In the genomic region with DNA sequence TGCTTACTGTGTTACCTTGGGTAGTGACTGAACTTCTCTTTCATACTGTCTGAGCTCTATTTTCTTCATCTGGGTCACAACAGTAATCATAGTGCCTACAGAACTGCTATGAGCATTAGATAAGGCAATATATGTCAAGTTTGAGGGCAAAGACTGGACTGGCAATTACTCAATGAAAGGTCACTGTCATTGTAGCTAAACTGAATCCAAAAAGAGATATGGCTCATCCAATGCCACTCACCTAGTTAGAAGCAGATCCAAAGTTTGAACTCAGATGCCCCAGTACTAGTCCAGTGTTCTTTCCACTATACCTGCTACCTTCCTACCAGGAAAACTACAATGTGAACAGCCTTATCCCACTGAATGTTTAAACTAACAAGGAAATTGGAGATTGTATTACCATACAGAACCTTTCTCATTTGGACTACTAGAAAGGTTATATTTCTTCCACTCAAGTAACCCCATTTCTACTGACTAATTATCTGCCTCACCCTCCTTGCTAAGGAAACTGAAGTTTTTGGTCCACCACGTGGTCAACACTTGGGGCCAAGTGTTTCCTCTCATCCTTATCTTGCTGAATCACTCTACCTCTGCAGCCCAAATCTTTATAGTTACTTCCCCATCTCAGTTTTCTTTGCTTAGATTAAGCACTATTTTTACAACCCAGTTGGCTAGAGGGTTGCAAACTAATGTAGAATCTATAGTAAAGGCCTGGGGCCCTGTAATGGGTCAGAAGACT, we compare ENCODE assay signal across 14 cellular contexts.
DNase-seq lines count a peak whose midpoint lies in the region; ATAC-seq and TF ChIP-seq lines count a peak whose summit lies in the region.
"Had no signal": no experiment of that assay in that cellular context is flagged by ENCODE, and none has a peak within 500 bp of the region (broad histone marks: within the 10 kb centered on the region; RNA-seq: fewer than 3 reads in every experiment).

No MANE protein-coding gene starts in this region.

- no peak for TF ChIP-seq POLR2A in NB4 (IDR thresholded peaks at IDR 0.05; ENCODE audit: extremely low read depth, insufficient read length)
- no peak for TF ChIP-seq POLR2A in thyroid gland (IDR thresholded peaks at IDR 0.05)

- POLR2A ChIA-PET in activated CD8-positive, alpha-beta T cell treated with anti-CD3 and anti-CD28 coated beads for 36 hours (lab: Charles Lee) = no interaction called here

- H3K36me3 ChIP-seq in thyroid gland = no peaks in the 10 kb centered on the region
- H3K36me3 ChIP-seq: colonic mucosa had no signal

- no peaks in the 10 kb centered on the region for H3K36me3 Mint-ChIP-seq in activated CD8-positive, alpha-beta T cell treated with anti-CD3 and anti-CD28 coated beads for 36 hours (ENCODE audit: low read depth)
- H3K36me3 Mint-ChIP-seq in natural killer cell treated with Interleukin-12 subunit alpha and Interleukin-12 subunit beta and Interleukin-15 and Interleukin-18, amount 100 ng/mL, for 72 hours = no peaks in the 10 kb centered on the region

- DNase-seq in HL-60 (ENCODE audit: low read depth in 1 of 2, low spot score in 1 of 2) (peak; percentile 83 to 85), NB4 (ENCODE audit: low read depth) (peak; percentile 85), NCI-H1417 (lab: John Stamatoyannopoulos, UW) (no peak), thyroid gland (no peak), HuH-7.5 (ENCODE audit: low spot score) (no peak)
- DNase-seq in activated CD8-positive, alpha-beta T cell treated with anti-CD3 and anti-CD28 coated beads for 36 hours = peak; percentile 25
- peak; percentile 72 for DNase-seq in natural killer cell treated with Interleukin-12 subunit alpha and Interleukin-12 subunit beta and Interleukin-15 and Interleukin-18, amount 100 ng/mL, for 72 hours (ENCODE audit: low spot score)
- DNase-seq: activated CD4-positive, alpha-beta T cell treated with anti-CD3 and anti-CD28 coated beads for 36 hours; aorta; colonic mucosa; head of caudate nucleus; HFFc6; kidney had no signal

- no peak overlapping the region for H3K4me3 Mint-ChIP-seq in activated CD8-positive, alpha-beta T cell treated with anti-CD3 and anti-CD28 coated beads for 36 hours
- H3K4me3 Mint-ChIP-seq in natural killer cell treated with Interleukin-12 subunit alpha and Interleukin-12 subunit beta and Interleukin-15 and Interleukin-18, amount 100 ng/mL, for 72 hours = peak overlapping the region; percentile 36
- H3K4me3 Mint-ChIP-seq: activated CD4-positive, alpha-beta T cell treated with anti-CD3 and anti-CD28 coated beads for 36 hours; HFFc6 had no signal

- CTCF ChIA-PET in activated CD8-positive, alpha-beta T cell treated with anti-CD3 and anti-CD28 coated beads for 36 hours (lab: Charles Lee) = interaction anchor here (1.8 kb wide), 1 partner anchor 10 kb away, joined by 4 read pairs; no protein-coding TSS in a partner anchor

- no peak overlapping the region for H3K4me3 ChIP-seq in HL-60 (replicated peaks; ENCODE audit: insufficient read depth, low read length)
- H3K4me3 ChIP-seq in NB4 (ENCODE audit: low read depth, low read length) = no peak overlapping the region
- no peak overlapping the region for H3K4me3 ChIP-seq in thyroid gland (replicated peaks in 1 of 3)
- H3K4me3 ChIP-seq: colonic mucosa had no signal

- intact Hi-C loops in activated CD8-positive, alpha-beta T cell treated with anti-CD3 and anti-CD28 coated beads for 36 hours (cut with micrococcal nuclease) = no loop called here
- intact Hi-C loops in thyroid gland (cut with DNase I) = no loop called here

- 16 to 55% methylated on average over 1 of the region's 1 CpG for WGBS in thyroid gland, 2 donors

- no peaks in the 10 kb centered on the region for H3K9me3 Mint-ChIP-seq in activated CD8-positive, alpha-beta T cell treated with anti-CD3 and anti-CD28 coated beads for 36 hours
- H3K9me3 Mint-ChIP-seq in natural killer cell treated with Interleukin-12 subunit alpha and Interleukin-12 subunit beta and Interleukin-15 and Interleukin-18, amount 100 ng/mL, for 72 hours = peaks cover 3% of the 10 kb centered on the region
- H3K9me3 Mint-ChIP-seq: HFFc6 had no signal

- TF ChIP-seq CTCF in HL-60 (IDR thresholded peaks at IDR 0.05; ENCODE audit: insufficient read depth, low read length) (no peak), NB4 (IDR thresholded peaks at IDR 0.05; ENCODE audit: low read depth, low read length) (no peak), thyroid gland (IDR thresholded peaks at IDR 0.05) (no peak)
- TF ChIP-seq CTCF in activated CD8-positive, alpha-beta T cell treated with anti-CD3 and anti-CD28 coated beads for 36 hours (IDR thresholded peaks at IDR 0.05) = no peak

- H3K27ac ChIP-seq in HL-60 (replicated peaks) (peak overlapping the region; percentile 58), thyroid gland (no peak overlapping the region)
- H3K27ac ChIP-seq: C4-2B, colonic mucosa had no signal

- peaks cover 16% of the 10 kb centered on the region for H3K4me1 Mint-ChIP-seq in activated CD8-positive, alpha-beta T cell treated with anti-CD3 and anti-CD28 coated beads for 36 hours (ENCODE audit: low read depth)
- peaks cover 62 to 65% of the 10 kb centered on the region in 2 donors for H3K4me1 Mint-ChIP-seq in natural killer cell treated with Interleukin-12 subunit alpha and Interleukin-12 subunit beta and Interleukin-15 and Interleukin-18, amount 100 ng/mL, for 72 hours (ENCODE audit: low read depth in 2 of 2)

- H3K27me3 Mint-ChIP-seq in activated CD8-positive, alpha-beta T cell treated with anti-CD3 and anti-CD28 coated beads for 36 hours = no peaks in the 10 kb centered on the region
- H3K27me3 Mint-ChIP-seq in natural killer cell treated with Interleukin-12 subunit alpha and Interleukin-12 subunit beta and Interleukin-15 and Interleukin-18, amount 100 ng/mL, for 72 hours = no peaks in the 10 kb centered on the region
- H3K27me3 Mint-ChIP-seq: activated CD4-positive, alpha-beta T cell treated with anti-CD3 and anti-CD28 coated beads for 36 hours had no signal

- no peak overlapping the region for H3K27ac Mint-ChIP-seq in activated CD8-positive, alpha-beta T cell treated with anti-CD3 and anti-CD28 coated beads for 36 hours
- peak overlapping the region; percentile 45 to 50 for H3K27ac Mint-ChIP-seq in natural killer cell treated with Interleukin-12 subunit alpha and Interleukin-12 subunit beta and Interleukin-15 and Interleukin-18, amount 100 ng/mL, for 72 hours
- H3K27ac Mint-ChIP-seq: activated CD4-positive, alpha-beta T cell treated with anti-CD3 and anti-CD28 coated beads for 36 hours; HFFc6 had no signal

- ATAC-seq in activated CD8-positive, alpha-beta T cell treated with anti-CD3 and anti-CD28 coated beads for 36 hours = peak; percentile 65
- peak; percentile 74 to 80 for ATAC-seq in natural killer cell treated with Interleukin-12 subunit alpha and Interleukin-12 subunit beta and Interleukin-15 and Interleukin-18, amount 100 ng/mL, for 72 hours
- ATAC-seq: activated CD4-positive, alpha-beta T cell treated with anti-CD3 and anti-CD28 coated beads for 36 hours had no signal

- no peaks in the 10 kb centered on the region for H3K9me3 ChIP-seq in thyroid gland
- H3K9me3 ChIP-seq: colonic mucosa had no signal

- H3K27me3 ChIP-seq in HL-60 (ENCODE audit: insufficient read depth, poor library complexity, severe bottlenecking) (no peaks in the 10 kb centered on the region), thyroid gland (no peaks in the 10 kb centered on the region)
- H3K27me3 ChIP-seq: colonic mucosa had no signal

- peaks cover 0 to 9% of the 10 kb centered on the region in 2 donors for H3K4me1 ChIP-seq in thyroid gland
- H3K4me1 ChIP-seq: colonic mucosa had no signal

Comparison
In these comparisons a context has a peak if more than half of its experiments do, and no peak if none do; other contexts are left out.
1. DNase-seq: peak in HL-60 (2 of 2), NB4 (single experiment), activated CD8-positive, alpha-beta T cell treated with anti-CD3 and anti-CD28 coated beads for 36 hours (single experiment) and natural killer cell treated with Interleukin-12 subunit alpha and Interleukin-12 subunit beta and Interleukin-15 and Interleukin-18, amount 100 ng/mL, for 72 hours (single experiment); none in NCI-H1417 (0 of 3), thyroid gland (0 of 2) and HuH-7.5 (single experiment).